Comparison of ENCODE assay signal across 21 cellular contexts in genomic region chr10:13681095-13681494, GRCh38.
A peak's percentile ranks its signal among the peaks of the same experiment; 100 is the strongest.
DNase-seq lines count a peak whose midpoint lies in the region; ATAC-seq and TF ChIP-seq lines count a peak whose summit lies in the region.
"Had no signal": no experiment of that assay in that cellular context is flagged by ENCODE, and none has a peak within 500 bp of the region (broad histone marks: within the 10 kb centered on the region; RNA-seq: fewer than 3 reads in every experiment).

No MANE protein-coding gene starts in this region.

- TF ChIP-seq RAD21 in liver (IDR thresholded peaks at IDR 0.05): no peak

- H3K27ac ChIP-seq in liver (ENCODE audit: low read depth in 1 of 2, low read length in 2 of 2) (peak overlapping the region in 1 of 2 donors; percentile 21), endodermal cell (ENCODE audit: low read depth, low read length) (no peak overlapping the region), smooth muscle cell (ENCODE audit: low read depth) (no peak overlapping the region)
- H3K27ac ChIP-seq: transverse colon had no signal

- no peak overlapping the region for H3K4me3 ChIP-seq in liver (ENCODE audit: low read depth in 1 of 3, low read length in 3 of 3)
- no peak overlapping the region for H3K4me3 ChIP-seq in endodermal cell (ENCODE audit: low read length)
- no peak overlapping the region for H3K4me3 ChIP-seq in smooth muscle cell
- H3K4me3 ChIP-seq: transverse colon had no signal

- H3K4me2 ChIP-seq in smooth muscle cell: no peak overlapping the region

- H3K36me3 Mint-ChIP-seq in endodermal cell (ENCODE audit: low read depth): peaks cover 25% of the 10 kb centered on the region
- H3K36me3 Mint-ChIP-seq: activated naive CD8-positive, alpha-beta T cell treated with anti-CD3 and anti-CD28 coated beads for 36 hours; CD4-positive, CD25-positive, alpha-beta regulatory T cell; natural killer cell treated with Interleukin-12 subunit alpha and Interleukin-12 subunit beta and Interleukin-15 and Interleukin-18, amount 100 ng/mL, for 72 hours had no signal

- TF ChIP-seq CTCF in liver (IDR thresholded peaks at IDR 0.05; ENCODE audit: low read depth, low read length, missing input control) (no peak), endodermal cell (conservative IDR thresholded peaks at IDR 0.05) (no peak), smooth muscle cell (IDR thresholded peaks at IDR 0.05; ENCODE audit: borderline replicate concordance, insufficient read depth, poor library complexity, severe bottlenecking) (no peak)

- H3K36me3 ChIP-seq in liver (ENCODE audit: control insufficient read depth in 4 of 4, insufficient read depth in 3 of 4, low read depth in 1 of 4, low read length in 3 of 4): peaks cover 0 to 7% (median 2%) of the 10 kb centered on the region in 4 donors
- H3K36me3 ChIP-seq in endodermal cell (ENCODE audit: control insufficient read depth, insufficient read depth, low read length): peaks cover 3% of the 10 kb centered on the region
- no peaks in the 10 kb centered on the region for H3K36me3 ChIP-seq in smooth muscle cell (ENCODE audit: low read depth)
- H3K36me3 ChIP-seq: transverse colon had no signal

- peaks cover 4% of the 10 kb centered on the region for H3K4me1 Mint-ChIP-seq in endodermal cell
- H3K4me1 Mint-ChIP-seq: activated naive CD8-positive, alpha-beta T cell treated with anti-CD3 and anti-CD28 coated beads for 36 hours; CD4-positive, CD25-positive, alpha-beta regulatory T cell had no signal

- H3K4me3 Mint-ChIP-seq in endodermal cell: no peak overlapping the region
- H3K4me3 Mint-ChIP-seq: activated naive CD8-positive, alpha-beta T cell treated with anti-CD3 and anti-CD28 coated beads for 36 hours; CD4-positive, CD25-positive, alpha-beta regulatory T cell; natural killer cell treated with Interleukin-12 subunit alpha and Interleukin-12 subunit beta and Interleukin-15 and Interleukin-18, amount 100 ng/mL, for 72 hours; stimulated activated naive CD8-positive, alpha-beta T cell treated with anti-CD3 and anti-CD28 coated beads, Interleukin-15, Interleukin-2, amounts not matched to agents 100 ng/mL and 50 ng/mL, for 24 hours had no signal

- no peaks in the 10 kb centered on the region for H3K27me3 Mint-ChIP-seq in endodermal cell (ENCODE audit: insufficient read depth)

- 33% methylated on average over 4 of the region's 4 CpGs for WGBS in liver
- WGBS in endodermal cell (ENCODE audit: insufficient coverage in 1 of 2, insufficient read length in 1 of 2), 2 experiments: 95 to 100% methylated on average over 3 to 4 of the region's 4 CpGs
- WGBS in smooth muscle cell (ENCODE audit: low lambda C conversion rate): 88% methylated on average over 4 of the region's 4 CpGs

- no peaks in the 10 kb centered on the region for H3K9me3 Mint-ChIP-seq in endodermal cell
- H3K9me3 Mint-ChIP-seq: activated naive CD8-positive, alpha-beta T cell treated with anti-CD3 and anti-CD28 coated beads for 36 hours; CD4-positive, CD25-positive, alpha-beta regulatory T cell; natural killer cell treated with Interleukin-12 subunit alpha and Interleukin-12 subunit beta and Interleukin-15 and Interleukin-18, amount 100 ng/mL, for 72 hours; stimulated activated naive CD8-positive, alpha-beta T cell treated with anti-CD3 and anti-CD28 coated beads, Interleukin-15, Interleukin-2, amounts not matched to agents 100 ng/mL and 50 ng/mL, for 24 hours had no signal

- H2AFZ ChIP-seq in smooth muscle cell (ENCODE audit: low read depth): no peak overlapping the region

- H3K27me3 ChIP-seq in liver (ENCODE audit: control insufficient read depth in 4 of 4, insufficient read depth in 4 of 4, low read length in 3 of 4): no peaks in the 10 kb centered on the region
- H3K27me3 ChIP-seq in endodermal cell (ENCODE audit: control insufficient read depth, insufficient read depth, low read length, poor library complexity, severe bottlenecking): no peaks in the 10 kb centered on the region
- no peaks in the 10 kb centered on the region for H3K27me3 ChIP-seq in smooth muscle cell (ENCODE audit: low read depth)
- H3K27me3 ChIP-seq: transverse colon had no signal

- intact Hi-C loops in Right ventricle myocardium superior (cut with DNase I): no loop called here

- in situ Hi-C loops in Caki2 (cut with HindIII; ENCODE audit: low pct_unique_long_range_greater_than_20kb, low sequenced_read_pairs): no loop called here

- H3K9ac ChIP-seq in liver (ENCODE audit: low read depth in 1 of 2, low read length in 2 of 2) (no peak overlapping the region), endodermal cell (ENCODE audit: extremely low read depth, low read length, poor library complexity, severe bottlenecking) (no peak overlapping the region), smooth muscle cell (ENCODE audit: low read depth) (no peak overlapping the region)

- no peak overlapping the region for H3K27ac Mint-ChIP-seq in endodermal cell
- H3K27ac Mint-ChIP-seq: activated naive CD8-positive, alpha-beta T cell treated with anti-CD3 and anti-CD28 coated beads for 36 hours; CD4-positive, CD25-positive, alpha-beta regulatory T cell; natural killer cell treated with Interleukin-12 subunit alpha and Interleukin-12 subunit beta and Interleukin-15 and Interleukin-18, amount 100 ng/mL, for 72 hours; stimulated activated naive CD8-positive, alpha-beta T cell treated with anti-CD3 and anti-CD28 coated beads, Interleukin-15, Interleukin-2, amounts not matched to agents 100 ng/mL and 50 ng/mL, for 24 hours had no signal

- no peaks in the 10 kb centered on the region for H4K20me1 ChIP-seq in smooth muscle cell (ENCODE audit: low read depth)

- peak; percentile 72 for DNase-seq in Caki2 (ENCODE audit: low read depth)
- peak; percentile 55 for DNase-seq in NCI-H1092 (lab: John Stamatoyannopoulos, UW)
- DNase-seq in SHP77 treated with DMSO at 0.1 percent for 48 hours (lab: John Stamatoyannopoulos, UW): peak; percentile 13
- DNase-seq in activated T-cell treated with anti-CD3 and anti-CD28 coated beads for 4 hours: no peak
- DNase-seq in endodermal cell: no peak
- no peak for DNase-seq in Right ventricle myocardium superior
- DNase-seq in smooth muscle cell (lab: John Stamatoyannopoulos, UW; ENCODE audit: unreplicated experiment): no peak
- DNase-seq: activated CD4-positive, CD25-positive, alpha-beta regulatory T cell treated with anti-CD3 and anti-CD28 coated beads, Interleukin-2, amount 50 U/mL, for 72 hours; activated naive CD8-positive, alpha-beta T cell treated with anti-CD3 and anti-CD28 coated beads for 36 hours; CD4-positive, CD25-positive, alpha-beta regulatory T cell; DMS79 treated with DMSO at 0.1 percent for 48 hours; effector memory CD4-positive, alpha-beta T cell; H7; Karpas-422; NCI-H2171; stimulated activated CD4-positive, alpha-beta T cell treated with anti-CD3 and anti-CD28 coated beads, Interleukin-2, amount 100 ng/mL, for 48 hours; T1000; transverse colon had no signal

- H3K9me3 ChIP-seq in liver (ENCODE audit: control insufficient read depth in 4 of 4, low read length in 3 of 4): no peaks in the 10 kb centered on the region
- no peaks in the 10 kb centered on the region for H3K9me3 ChIP-seq in endodermal cell (ENCODE audit: control insufficient read depth, low read length)
- no peaks in the 10 kb centered on the region for H3K9me3 ChIP-seq in smooth muscle cell (replicated peaks; ENCODE audit: low read depth)
- H3K9me3 ChIP-seq: transverse colon had no signal

- H3F3A ChIP-seq in smooth muscle cell (ENCODE audit: low read depth): no peaks in the 10 kb centered on the region

- ATAC-seq in Right ventricle myocardium superior (ENCODE audit: poor library complexity): no peak
- ATAC-seq: natural killer cell treated with Interleukin-12 subunit alpha and Interleukin-12 subunit beta and Interleukin-15 and Interleukin-18, amount 100 ng/mL, for 72 hours had no signal

- H3K79me2 ChIP-seq in smooth muscle cell (ENCODE audit: low read depth): no peaks in the 10 kb centered on the region

- peaks cover 10 to 52% (median 51%) of the 10 kb centered on the region in 4 donors for H3K4me1 ChIP-seq in liver (ENCODE audit: control insufficient read depth in 4 of 4, insufficient read depth in 4 of 4, low read length in 3 of 4)
- H3K4me1 ChIP-seq in endodermal cell (ENCODE audit: control insufficient read depth, insufficient read depth, low read length): no peaks in the 10 kb centered on the region
- H3K4me1 ChIP-seq in smooth muscle cell (ENCODE audit: low read depth): peaks cover 4% of the 10 kb centered on the region

TF ChIP-seq in liver, 16 proteins besides CTCF, POLR2A, EP300 and RAD21 (continues in another document):
- TF ChIP-seq RXRA (IDR thresholded peaks at IDR 0.05): peak; percentile 13 to 46
- no peak for TF ChIP-seq NR2F2 (IDR thresholded peaks at IDR 0.05)
- no peak for TF ChIP-seq FOXA1 (IDR thresholded peaks at IDR 0.05)
- TF ChIP-seq, protein P1, sequence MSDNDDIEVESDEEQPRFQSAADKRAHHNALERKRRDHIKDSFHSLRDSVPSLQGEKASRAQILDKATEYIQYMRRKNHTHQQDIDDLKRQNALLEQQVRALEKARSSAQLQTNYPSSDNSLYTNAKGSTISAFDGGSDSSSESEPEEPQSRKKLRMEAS (IDR thresholded peaks at IDR 0.05): no peak
- TF ChIP-seq YY1 (IDR thresholded peaks at IDR 0.05): no peak
- TF ChIP-seq TAF1 (conservative IDR thresholded peaks at IDR 0.05): no peak
- TF ChIP-seq HNF4G (IDR thresholded peaks at IDR 0.05): no peak
- peak; percentile 21 to 34 for TF ChIP-seq HNF4A (conservative IDR thresholded peaks at IDR 0.05)
- no peak for TF ChIP-seq REST (IDR thresholded peaks at IDR 0.05)

Comparison
In these comparisons a context has a peak if more than half of its experiments do, and no peak if none do; other contexts are left out.
1. DNase-seq: peak in Caki2 (single experiment), NCI-H1092 (single experiment) and SHP77 treated with DMSO at 0.1 percent for 48 hours (single experiment); none in activated T-cell treated with anti-CD3 and anti-CD28 coated beads for 4 hours (single experiment), endodermal cell (single experiment), Right ventricle myocardium superior (single experiment) and smooth muscle cell (single experiment).